ENCODE assay signal across 8 cellular contexts in genomic region chr7:32691923-32692815, GRCh38.
DNase-seq lines count a peak whose midpoint lies in the region; ATAC-seq and TF ChIP-seq lines count a peak whose summit lies in the region.
"Not testable (repeated sequence)": the region's sequence is repeated elsewhere in the genome, so short reads cannot be mapped to it uniquely, and the experiment has no call there.

No MANE protein-coding gene starts in this region.

- ATAC-seq in GM19043 (IDR thresholded peaks at IDR 0.05; ENCODE audit: low read depth, unreplicated experiment) (peak; percentile 74), HG02885 (IDR thresholded peaks at IDR 0.05; ENCODE audit: poor library complexity, unreplicated experiment) (peak; percentile 92)

- not testable (repeated sequence) for H3K27ac ChIP-seq in C4-2B, brain microvascular endothelial cell, hepatocyte

- not testable (repeated sequence) for H3K4me3 ChIP-seq in brain microvascular endothelial cell (ENCODE audit: low read depth, low read length); hepatocyte; retinal pigment epithelial cell (ENCODE audit: low read length)

- peak overlapping the region; percentile 27 for H3K4me2 ChIP-seq in hepatocyte

- in situ Hi-C loops in brain microvascular endothelial cell (cut with HindIII; ENCODE audit: low pct_ligation_motif_present, low sequenced_read_pairs) = not testable (repeated sequence)

- TF ChIP-seq CTCF in C4-2B (conservative IDR thresholded peaks at IDR 0.05) = peak; percentile 28
- peak; percentile 15 for TF ChIP-seq CTCF in brain microvascular endothelial cell (IDR thresholded peaks at IDR 0.05; ENCODE audit: low read depth, low read length, missing control alignments)
- TF ChIP-seq CTCF in hepatocyte (IDR thresholded peaks at IDR 0.05; ENCODE audit: poor library complexity) = peak; percentile 44
- TF ChIP-seq CTCF in retinal pigment epithelial cell (conservative IDR thresholded peaks at IDR 0.05; ENCODE audit: low read depth, low read length) = peak; percentile 33

- not testable (repeated sequence) for H3K4me1 ChIP-seq in hepatocyte (ENCODE audit: insufficient read depth)

- not testable (repeated sequence) for H3K27me3 ChIP-seq in brain microvascular endothelial cell (replicated peaks); hepatocyte

- H2AFZ ChIP-seq in hepatocyte = not testable (repeated sequence)

- H3K9me3 ChIP-seq in hepatocyte (ENCODE audit: low read depth) = not testable (repeated sequence)

- H3K36me3 ChIP-seq in brain microvascular endothelial cell (replicated peaks); hepatocyte (replicated peaks; ENCODE audit: insufficient read depth, low read depth): not testable (repeated sequence)

- WGBS in hepatocyte (ENCODE audit: low lambda C conversion rate, missing lambda C conversion rate) = 72% methylated on average over 7 of the region's 7 CpGs

- DNase-seq in NAMALWA (ENCODE audit: low spot score) (peak; percentile 70), SW480 (ENCODE audit: low spot score) (peak; percentile 29), brain microvascular endothelial cell (peak; percentile 41)
- DNase-seq in hepatocyte (ENCODE audit: low spot score); retinal pigment epithelial cell (ENCODE audit: low read depth): not testable (repeated sequence)

- not testable (repeated sequence) for H3K9me2 ChIP-seq in hepatocyte (replicated peaks; ENCODE audit: insufficient read depth)

- H3K79me2 ChIP-seq in hepatocyte = not testable (repeated sequence)

- not testable (repeated sequence) for H4K20me1 ChIP-seq in hepatocyte (ENCODE audit: insufficient read depth, poor library complexity, severe bottlenecking)
